Comparison of ENCODE assay signal across 12 cellular contexts in genomic region chr2:236769981-236770671, GRCh38.
DNase-seq lines count a peak whose midpoint lies in the region; ATAC-seq and TF ChIP-seq lines count a peak whose summit lies in the region.
"Had no signal": no experiment of that assay in that cellular context is flagged by ENCODE, and none has a peak within 500 bp of the region (broad histone marks: within the 10 kb centered on the region; RNA-seq: fewer than 3 reads in every experiment).

No MANE protein-coding gene starts in this region.

- H3K27ac Mint-ChIP-seq in MCF 10A (ENCODE audit: low read depth, unreplicated experiment), result peak overlapping the region; percentile 92

- no peaks in the 10 kb centered on the region for H3K79me2 ChIP-seq in OCI-LY7 (ENCODE audit: insufficient read depth, low read depth, low read length)

- intact Hi-C loops in MCF 10A (cut with micrococcal nuclease), result loop anchor here (1.0 kb wide), 2 partner anchors 128 to 257 kb away; no protein-coding TSS in a partner anchor
- intact Hi-C loops in breast epithelium (cut with DNase I; ENCODE audit: low total_unique reads), result no loop called here
- intact Hi-C loops in head of caudate nucleus (cut with DNase I), result no loop called here
- intact Hi-C loops in OCI-LY7 (cut with micrococcal nuclease; ENCODE audit: unreplicated experiment), result no loop called here

- no peak for ATAC-seq in GM21529 (IDR thresholded peaks at IDR 0.05; ENCODE audit: unreplicated experiment)

- no peak overlapping the region for H3K27ac ChIP-seq in breast epithelium
- H3K27ac ChIP-seq in OCI-LY7 (ENCODE audit: low read depth, low read length, poor library complexity, severe bottlenecking), result no peak overlapping the region
- H3K27ac ChIP-seq: coronary artery, right atrium auricular region had no signal

- H3K27me3 ChIP-seq in breast epithelium, result no peaks in the 10 kb centered on the region
- H3K27me3 ChIP-seq: right atrium auricular region had no signal

- H3K4me1 Mint-ChIP-seq in MCF 10A (ENCODE audit: insufficient read depth, unreplicated experiment), result peaks cover 22% of the 10 kb centered on the region

- CTCF ChIA-PET in MCF 10A (lab: Yijun Ruan, JAX), result interaction anchor here (0.6 to 1.2 kb wide), 5 partner anchors 80 to 257 kb away, joined by 3 to 4 read pairs (median 3); no protein-coding TSS in a partner anchor
- CTCF ChIA-PET in OCI-LY7 (lab: Charles Lee; ENCODE audit: unreplicated experiment), result no interaction called here

- H3K4me3 Mint-ChIP-seq in MCF 10A (ENCODE audit: unreplicated experiment), result peak overlapping the region; percentile 40

- no peaks in the 10 kb centered on the region for H3K9me2 ChIP-seq in OCI-LY7 (ENCODE audit: insufficient read depth, low read length)

- no peaks in the 10 kb centered on the region for H3K27me3 Mint-ChIP-seq in MCF 10A (ENCODE audit: insufficient read depth, unreplicated experiment)

- no peak for TF ChIP-seq POLR2A in breast epithelium (IDR thresholded peaks at IDR 0.05)

- H3K9me3 Mint-ChIP-seq in MCF 10A (ENCODE audit: unreplicated experiment), result no peaks in the 10 kb centered on the region

- H3K4me3 ChIP-seq in breast epithelium (no peak overlapping the region), OCI-LY7 (ENCODE audit: low read depth, low read length, poor library complexity, severe bottlenecking) (no peak overlapping the region)
- H3K4me3 ChIP-seq: coronary artery, right atrium auricular region had no signal

- TF ChIP-seq CTCF in MCF 10A (IDR thresholded peaks at IDR 0.05; ENCODE audit: unreplicated experiment) (no peak), breast epithelium (IDR thresholded peaks at IDR 0.05) (no peak), OCI-LY7 (conservative IDR thresholded peaks at IDR 0.05; ENCODE audit: low read length) (no peak)

- H2AFZ ChIP-seq in OCI-LY7 (ENCODE audit: low read length), result no peak overlapping the region

- H3K4me1 ChIP-seq in breast epithelium (no peaks in the 10 kb centered on the region), OCI-LY7 (ENCODE audit: insufficient read depth, low read length, poor library complexity, severe bottlenecking) (no peaks in the 10 kb centered on the region)
- H3K4me1 ChIP-seq: right atrium auricular region had no signal

- peaks cover 11% of the 10 kb centered on the region for H3K36me3 Mint-ChIP-seq in MCF 10A (ENCODE audit: insufficient read depth, unreplicated experiment)

- BruUV-seq in MCF 10A (replicated peaks; lab: Mats Ljungman, UMichigan) (no TSS peak), OCI-LY7 (replicated peaks; lab: Mats Ljungman, UMichigan) (no TSS peak)

- peak; percentile 93 for DNase-seq in MCF 10A (ENCODE audit: unreplicated experiment)
- DNase-seq in breast epithelium (ENCODE audit: low spot score in 2 of 2), result no peak
- DNase-seq in amniotic epithelial cell (ENCODE audit: low read depth), result peak; percentile 95
- peak in 29 of 42 donors; percentile 10 to 79 (median 42) for DNase-seq in head of caudate nucleus
- DNase-seq in OCI-LY7 (ENCODE audit: low spot score), result no peak
- no peak for DNase-seq in COLO829 (ENCODE audit: low spot score)
- DNase-seq in NCI-H1105 (lab: John Stamatoyannopoulos, UW), result no peak
- DNase-seq: left cardiac atrium, NCI-H2081 treated with DMSO at 0.1 percent for 48 hours had no signal

- no peaks in the 10 kb centered on the region for H4K20me1 ChIP-seq in OCI-LY7 (ENCODE audit: insufficient read depth, low read length)

- H3K9me3 ChIP-seq in breast epithelium (no peaks in the 10 kb centered on the region), OCI-LY7 (ENCODE audit: low read length) (no peaks in the 10 kb centered on the region)

- POLR2A ChIA-PET in MCF 10A (lab: Yijun Ruan, JAX), result interaction anchor here (0.8 to 2.7 kb wide), 10 partner anchors 12 to 127 kb away, joined by 3 to 12 read pairs (median 4); no protein-coding TSS in a partner anchor
- POLR2A ChIA-PET in OCI-LY7 (lab: Charles Lee), result no interaction called here

- H3K36me3 ChIP-seq in breast epithelium, result no peaks in the 10 kb centered on the region
- no peaks in the 10 kb centered on the region for H3K36me3 ChIP-seq in OCI-LY7 (ENCODE audit: insufficient read depth, low read length)
- H3K36me3 ChIP-seq: right atrium auricular region had no signal

- H3K4me2 ChIP-seq in OCI-LY7 (ENCODE audit: low read length), result no peak overlapping the region

Comparison
In these comparisons a context has a peak if more than half of its experiments do, and no peak if none do; other contexts are left out.
1. DNase-seq: peak in MCF 10A (single experiment), amniotic epithelial cell (single experiment) and head of caudate nucleus (29 of 42); none in breast epithelium (0 of 2), OCI-LY7 (single experiment), COLO829 (single experiment) and NCI-H1105 (single experiment).